ENCODE assay signal across 9 cellular contexts in the genomic region with DNA sequence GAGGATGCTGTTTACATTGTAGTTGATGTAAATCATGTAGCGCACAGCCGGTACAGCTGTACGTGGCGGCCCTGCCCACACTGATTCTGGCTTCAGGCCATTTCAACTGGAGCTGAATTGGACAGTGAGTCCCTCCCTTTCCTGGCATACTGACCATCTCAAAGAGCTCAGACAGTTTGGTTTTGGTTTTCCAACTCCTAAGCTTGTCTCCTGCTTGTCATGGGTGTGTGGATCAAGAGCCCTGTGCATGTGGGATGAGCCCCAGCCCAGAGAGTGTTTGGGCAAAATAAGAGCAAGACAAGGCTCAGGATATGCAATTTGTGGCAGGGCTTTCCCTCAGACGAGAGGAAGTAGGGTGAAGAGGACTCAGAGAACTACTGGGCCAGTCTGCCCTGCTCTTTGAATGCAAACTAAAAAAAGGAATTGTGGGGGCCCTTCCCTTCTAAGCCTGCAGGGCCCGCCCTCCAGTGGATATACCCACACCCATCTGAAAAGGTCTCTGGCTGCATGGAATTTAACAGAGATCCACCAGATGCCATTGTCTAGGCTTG. TPM values are rescaled to one million over a fixed set of nuclear protein-coding genes. Genes with fewer than 3 reads are reported as not detected.
DNase-seq lines count a peak whose midpoint lies in the region; ATAC-seq, FAIRE-seq and TF ChIP-seq lines count a peak whose summit lies in the region.
"Had no signal": no experiment of that assay in that cellular context is flagged by ENCODE, and none has a peak within 500 bp of the region (broad histone marks: within the 10 kb centered on the region; RNA-seq: fewer than 3 reads in every experiment).

No MANE protein-coding gene starts in this region.

- 30% methylated on average over 4 to 5 of the region's 6 CpGs for WGBS in gastroesophageal sphincter (ENCODE audit: low coverage in 1 of 2), 2 donors
- WGBS in small intestine, 3 donors: 31 to 48% (median 32%) methylated on average over 6 of the region's 6 CpGs

- ATAC-seq in gastroesophageal sphincter: peak; percentile 13
- ATAC-seq: Panc1 had no signal

- H3K4me1 ChIP-seq in gastroesophageal sphincter (peaks cover 0 to 43% (median 19%) of the 10 kb centered on the region in 3 donors), small intestine (ENCODE audit: control insufficient read depth in 2 of 2, insufficient read depth in 1 of 2, low read depth in 1 of 2, low read length in 1 of 2) (no peaks in the 10 kb centered on the region)

- peak; percentile 72 for FAIRE-seq in HTR-8/SVneo (lab: Jason Lieb, UNC)
- FAIRE-seq in small intestine (lab: Jason Lieb, UNC): no peak

- no peaks in the 10 kb centered on the region for H3K27me3 ChIP-seq in gastroesophageal sphincter
- H3K27me3 ChIP-seq in small intestine (ENCODE audit: control insufficient read depth in 2 of 2, insufficient read depth in 2 of 2, low read length in 2 of 2): no peaks in the 10 kb centered on the region
- H3K27me3 ChIP-seq: dorsolateral prefrontal cortex had no signal

- H3K27ac ChIP-seq in gastroesophageal sphincter (peak overlapping the region in 2 of 4 donors; percentile 24 to 47), small intestine (ENCODE audit: low read depth in 1 of 2, low read length in 1 of 2) (no peak overlapping the region)

- DNase-seq in HTR-8/SVneo (ENCODE audit: insufficient read length, low spot score) (no peak), RPMI7951 (ENCODE audit: low read depth) (peak; percentile 92), small intestine (peak; percentile 12), UCSD-AML1 (lab: John Stamatoyannopoulos, UW; ENCODE audit: unreplicated experiment) (no peak), NCI-H187 (lab: John Stamatoyannopoulos, UW) (no peak)
- no peak for DNase-seq in activated CD4-positive, alpha-beta T cell treated with anti-CD3 and anti-CD28 coated beads for 48 hours
- DNase-seq: dorsolateral prefrontal cortex had no signal

- no peak for TF ChIP-seq EP300 in gastroesophageal sphincter (IDR thresholded peaks at IDR 0.05)

- no peak for TF ChIP-seq CTCF in gastroesophageal sphincter (IDR thresholded peaks at IDR 0.05)

- TF ChIP-seq POLR2A in gastroesophageal sphincter (IDR thresholded peaks at IDR 0.05): no peak

- H3K4me3 ChIP-seq in gastroesophageal sphincter (no peak overlapping the region), small intestine (ENCODE audit: low read depth in 1 of 2, low read length in 2 of 2) (no peak overlapping the region)
- H3K4me3 ChIP-seq: dorsolateral prefrontal cortex had no signal

- H3K9me3 ChIP-seq in gastroesophageal sphincter (no peaks in the 10 kb centered on the region), small intestine (ENCODE audit: control insufficient read depth, low read depth) (no peaks in the 10 kb centered on the region)

- H3K36me3 ChIP-seq in gastroesophageal sphincter: no peaks in the 10 kb centered on the region
- no peaks in the 10 kb centered on the region for H3K36me3 ChIP-seq in small intestine (ENCODE audit: control insufficient read depth in 2 of 2, insufficient read depth in 2 of 2, low read length in 2 of 2)

RNA-seq across cellular contexts. Expression of gene ITGA11, which starts 13.3 kb away (rescaled TPM):
- 90.7 and 102 TPM in 2 replicates for total RNA-seq in RPMI7951 (2014; rRNA removed; shearing (Covaris generic))
- 1 to 10 TPM; 3.8 to 9.5 (median 6.7) TPM for total RNA-seq in gastroesophageal sphincter
- under 1 TPM in 2 of 3 donors, not detected in 1; 0.27 to 0.48 TPM for polyA plus RNA-seq in small intestine

Comparison
In these comparisons a context has a peak if more than half of its experiments do, and no peak if none do; other contexts are left out.
1. DNase-seq: peak in RPMI7951 (single experiment) and small intestine (single experiment); none in HTR-8/SVneo (single experiment), UCSD-AML1 (single experiment), NCI-H187 (0 of 2) and activated CD4-positive, alpha-beta T cell treated with anti-CD3 and anti-CD28 coated beads for 48 hours (single experiment).